Comparison of ENCODE assay signal across 8 cellular contexts in genomic region chr16:66588981-66589713, GRCh38. TPM values are rescaled to one million over a fixed set of nuclear protein-coding genes. Genes with fewer than 3 reads are reported as not detected.
DNase-seq lines count a peak whose midpoint lies in the region; ATAC-seq and TF ChIP-seq lines count a peak whose summit lies in the region.

No MANE protein-coding gene starts in this region.

- BruUV-seq in A673 (replicated peaks; lab: Mats Ljungman, UMichigan), result no TSS peak

- peaks cover 53% of the 10 kb centered on the region for H3K4me1 Mint-ChIP-seq in activated CD4-positive, alpha-beta T cell treated with anti-CD3 and anti-CD28 coated beads, Interleukin-2, amount 10 ng/mL, durations not matched to agents 7 days and 5 days
- H3K4me1 Mint-ChIP-seq in endodermal cell (no peaks in the 10 kb centered on the region), neural progenitor cell (peaks cover 11% of the 10 kb centered on the region)

- WGBS in endodermal cell (ENCODE audit: insufficient coverage in 1 of 2, insufficient read length in 1 of 2), 2 experiments, result 90 to 95% methylated on average over 2 to 8 of the region's 8 CpGs

- peak overlapping the region; percentile 71 for H3K27ac Mint-ChIP-seq in activated CD4-positive, alpha-beta T cell treated with anti-CD3 and anti-CD28 coated beads, Interleukin-2, amount 10 ng/mL, durations not matched to agents 7 days and 5 days
- H3K27ac Mint-ChIP-seq in endodermal cell (no peak overlapping the region), neural progenitor cell (no peak overlapping the region)

- H3K9me3 ChIP-seq in A673 (ENCODE audit: low read depth, low read length, poor library complexity, severe bottlenecking) (no peaks in the 10 kb centered on the region), endodermal cell (ENCODE audit: control insufficient read depth, low read length) (no peaks in the 10 kb centered on the region), neural progenitor cell (ENCODE audit: low read depth) (no peaks in the 10 kb centered on the region)

- no peaks in the 10 kb centered on the region for H3K36me3 Mint-ChIP-seq in activated CD4-positive, alpha-beta T cell treated with anti-CD3 and anti-CD28 coated beads, Interleukin-2, amount 10 ng/mL, durations not matched to agents 7 days and 5 days (ENCODE audit: low read depth)
- H3K36me3 Mint-ChIP-seq in endodermal cell (ENCODE audit: low read depth) (no peaks in the 10 kb centered on the region), neural progenitor cell (no peaks in the 10 kb centered on the region)

- H3K36me3 ChIP-seq in A673 (ENCODE audit: insufficient read depth, low read length, poor library complexity, severe bottlenecking) (no peaks in the 10 kb centered on the region), endodermal cell (ENCODE audit: control insufficient read depth, insufficient read depth, low read length) (no peaks in the 10 kb centered on the region), neural progenitor cell (no peaks in the 10 kb centered on the region)

- peak; percentile 35 for DNase-seq in A673 (ENCODE audit: low spot score)
- DNase-seq in KG1 (lab: John Stamatoyannopoulos, UW), result peak; percentile 20
- DNase-seq in activated CD4-positive, alpha-beta T cell treated with anti-CD3 and anti-CD28 coated beads, Interleukin-2, amount 10 ng/mL, durations not matched to agents 7 days and 5 days, result peak; percentile 72
- peak; percentile 84 for DNase-seq in endodermal cell
- DNase-seq in neural progenitor cell (ENCODE audit: low spot score), result peak; percentile 50
- no peak for DNase-seq in NCI-H1092 (lab: John Stamatoyannopoulos, UW)

- H3K4me3 Mint-ChIP-seq in activated CD4-positive, alpha-beta T cell treated with anti-CD3 and anti-CD28 coated beads, Interleukin-2, amount 10 ng/mL, durations not matched to agents 7 days and 5 days, result peak overlapping the region; percentile 49
- H3K4me3 Mint-ChIP-seq in endodermal cell, result no peak overlapping the region
- no peak overlapping the region for H3K4me3 Mint-ChIP-seq in neural progenitor cell

- H3F3A ChIP-seq in neural progenitor cell (ENCODE audit: low read depth), result no peaks in the 10 kb centered on the region

- peaks cover 3% of the 10 kb centered on the region for H3K9me3 Mint-ChIP-seq in activated CD4-positive, alpha-beta T cell treated with anti-CD3 and anti-CD28 coated beads, Interleukin-2, amount 10 ng/mL, durations not matched to agents 7 days and 5 days
- H3K9me3 Mint-ChIP-seq in endodermal cell, result no peaks in the 10 kb centered on the region
- H3K9me3 Mint-ChIP-seq in neural progenitor cell, result no peaks in the 10 kb centered on the region

- H3K9ac ChIP-seq in endodermal cell (ENCODE audit: extremely low read depth, low read length, poor library complexity, severe bottlenecking) (no peak overlapping the region), neural progenitor cell (no peak overlapping the region)

- intact Hi-C loops in A673 (cut with micrococcal nuclease; ENCODE audit: unreplicated experiment), result no loop called here

- no peak overlapping the region for H2AFZ ChIP-seq in neural progenitor cell (replicated peaks)

- no peaks in the 10 kb centered on the region for H4K20me1 ChIP-seq in neural progenitor cell (ENCODE audit: low read depth)

- ATAC-seq in GM19324 (IDR thresholded peaks at IDR 0.05; ENCODE audit: low FRiP score, unreplicated experiment) (peak; percentile 73), HG03039 (IDR thresholded peaks at IDR 0.05; ENCODE audit: unreplicated experiment) (no peak)

- POLR2A ChIA-PET in A673 (lab: Charles Lee; ENCODE audit: low non-redundant PET), result interaction anchor here (0.6 kb wide), 1 partner anchor 245 kb away, joined by 6 read pairs; no protein-coding TSS in a partner anchor
- POLR2A ChIA-PET in activated CD4-positive, alpha-beta T cell treated with anti-CD3 and anti-CD28 coated beads, Interleukin-2, amount 10 ng/mL, durations not matched to agents 7 days and 5 days (lab: Charles Lee), result interaction anchor here (0.6 to 1.3 kb wide), 2 partner anchors 19 to 36 kb away, joined by 3 to 4 read pairs; no protein-coding TSS in a partner anchor

- H3K79me2 ChIP-seq in neural progenitor cell (ENCODE audit: low read depth), result no peaks in the 10 kb centered on the region

- no peak overlapping the region for H3K4me3 ChIP-seq in A673 (ENCODE audit: low read depth, low read length, poor library complexity, severe bottlenecking)
- no peak overlapping the region for H3K4me3 ChIP-seq in endodermal cell (ENCODE audit: low read length)
- no peak overlapping the region for H3K4me3 ChIP-seq in neural progenitor cell

- H3K4me1 ChIP-seq in A673 (ENCODE audit: insufficient read depth, low read length, poor library complexity, severe bottlenecking) (no peaks in the 10 kb centered on the region), endodermal cell (ENCODE audit: control insufficient read depth, insufficient read depth, low read length) (no peaks in the 10 kb centered on the region), neural progenitor cell (no peaks in the 10 kb centered on the region)

- no peak overlapping the region for H3K4me2 ChIP-seq in neural progenitor cell

- TF ChIP-seq CTCF in A673 (conservative IDR thresholded peaks at IDR 0.05; ENCODE audit: low read depth, low read length) (peak; percentile 56), endodermal cell (conservative IDR thresholded peaks at IDR 0.05) (peak; percentile 81), neural progenitor cell (IDR thresholded peaks at IDR 0.05) (peak; percentile 56)

- H3K27me3 Mint-ChIP-seq in activated CD4-positive, alpha-beta T cell treated with anti-CD3 and anti-CD28 coated beads, Interleukin-2, amount 10 ng/mL, durations not matched to agents 7 days and 5 days, result no peaks in the 10 kb centered on the region
- H3K27me3 Mint-ChIP-seq in endodermal cell (ENCODE audit: insufficient read depth) (no peaks in the 10 kb centered on the region), neural progenitor cell (ENCODE audit: insufficient read depth, low read depth) (peaks cover 2% of the 10 kb centered on the region)

- no peak overlapping the region for H3K27ac ChIP-seq in A673 (ENCODE audit: low read depth, low read length, poor library complexity, severe bottlenecking)
- H3K27ac ChIP-seq in endodermal cell (ENCODE audit: low read depth, low read length), result no peak overlapping the region
- no peak overlapping the region for H3K27ac ChIP-seq in neural progenitor cell

- CTCF ChIA-PET in A673 (lab: Charles Lee), result interaction anchor here (1.0 kb wide), 1 partner anchor 189 kb away, joined by 4 read pairs; no protein-coding TSS in a partner anchor
- CTCF ChIA-PET in activated CD4-positive, alpha-beta T cell treated with anti-CD3 and anti-CD28 coated beads, Interleukin-2, amount 10 ng/mL, durations not matched to agents 7 days and 5 days (lab: Charles Lee), result interaction anchor here (0.5 to 2.6 kb wide), 27 partner anchors 9 to 279 kb away, joined by 3 to 24 read pairs (median 5); partner anchors contain the start of gene CMTM2

- H3K27me3 ChIP-seq in A673 (replicated peaks; ENCODE audit: insufficient read depth, low read depth, low read length, poor library complexity) (no peaks in the 10 kb centered on the region), endodermal cell (ENCODE audit: control insufficient read depth, insufficient read depth, low read length, poor library complexity, severe bottlenecking) (no peaks in the 10 kb centered on the region), neural progenitor cell (no peaks in the 10 kb centered on the region)

RNA-seq across cellular contexts. Expression of gene CMTM2, which starts 9.9 kb away (rescaled TPM):
- not detected in 2 replicates for total RNA-seq in A673 (2021)
- total RNA-seq in activated CD4-positive, alpha-beta T cell treated with anti-CD3 and anti-CD28 coated beads, Interleukin-2, amount 10 ng/mL, durations not matched to agents 7 days and 5 days, result under 1 TPM; 0.73 to 0.97 TPM
- total RNA-seq in endodermal cell, result not detected
- polyA plus RNA-seq in endodermal cell (2013, experiment 1 of 2), result not detected
- polyA plus RNA-seq in endodermal cell (2013, experiment 2 of 2), result not detected
- total RNA-seq in neural progenitor cell (ENCODE audit: low replicate concordance), result not detected in 2 replicates

RNA-seq across cellular contexts. Expression of gene CMTM3, which starts 15.4 kb away (rescaled TPM):
- total RNA-seq in A673 (2021) (25.5 and 31.1 TPM in 2 replicates), endodermal cell (10 to 100 TPM; 44.2 to 48.5 TPM), neural progenitor cell (ENCODE audit: low replicate concordance) (18.3 and 47.4 TPM in 2 replicates)
- total RNA-seq in activated CD4-positive, alpha-beta T cell treated with anti-CD3 and anti-CD28 coated beads, Interleukin-2, amount 10 ng/mL, durations not matched to agents 7 days and 5 days, result 100 to 1,000 TPM; 100 to 107 TPM
- polyA plus RNA-seq in endodermal cell (2013, experiment 1 of 2), result 66.9 TPM
- polyA plus RNA-seq in endodermal cell (2013, experiment 2 of 2), result 60.5 TPM

RNA-seq across cellular contexts. Expression of gene CMTM1, which starts 22.9 kb away (rescaled TPM):
- total RNA-seq in A673 (2021) (5.5 and 7.1 TPM in 2 replicates), endodermal cell (1 to 10 TPM; 3.8 to 5.3 TPM), neural progenitor cell (ENCODE audit: low replicate concordance) (2.9 TPM in 1 of 2 replicates, not detected in the other)
- 10 to 100 TPM; 12.3 to 15.3 TPM for total RNA-seq in activated CD4-positive, alpha-beta T cell treated with anti-CD3 and anti-CD28 coated beads, Interleukin-2, amount 10 ng/mL, durations not matched to agents 7 days and 5 days
- 4.9 TPM for polyA plus RNA-seq in endodermal cell (2013, experiment 1 of 2)
- 3.4 TPM for polyA plus RNA-seq in endodermal cell (2013, experiment 2 of 2)

RNA-seq across cellular contexts. Expression of gene CKLF, which starts 36.8 kb away (rescaled TPM):
- 47.9 and 49.8 TPM in 2 replicates for total RNA-seq in A673 (2021)
- 100 to 1,000 TPM; 124 to 132 TPM for total RNA-seq in activated CD4-positive, alpha-beta T cell treated with anti-CD3 and anti-CD28 coated beads, Interleukin-2, amount 10 ng/mL, durations not matched to agents 7 days and 5 days
- 10 to 100 TPM; 22.5 to 40.7 TPM for total RNA-seq in endodermal cell
- polyA plus RNA-seq in endodermal cell (2013, experiment 1 of 2), result 38.0 TPM
- 36.9 TPM for polyA plus RNA-seq in endodermal cell (2013, experiment 2 of 2)
- total RNA-seq in neural progenitor cell (ENCODE audit: low replicate concordance), result 33.3 and 38.6 TPM in 2 replicates

RNA-seq across cellular contexts. Expression of gene TK2, which starts 39.2 kb away (rescaled TPM):
- total RNA-seq in A673 (2021) (8.2 and 9.5 TPM in 2 replicates), endodermal cell (10 to 100 TPM in 1 of 2 donors, 1 to 10 TPM in 1; 7.9 to 11.5 TPM), neural progenitor cell (ENCODE audit: low replicate concordance) (7.1 and 7.3 TPM in 2 replicates)
- total RNA-seq in activated CD4-positive, alpha-beta T cell treated with anti-CD3 and anti-CD28 coated beads, Interleukin-2, amount 10 ng/mL, durations not matched to agents 7 days and 5 days, result 1 to 10 TPM; 7.4 to 9.3 TPM
- 11.3 TPM for polyA plus RNA-seq in endodermal cell (2013, experiment 1 of 2)
- 10.2 TPM for polyA plus RNA-seq in endodermal cell (2013, experiment 2 of 2)
